ENCODE assay signal across 14 cellular contexts in the genomic region with DNA sequence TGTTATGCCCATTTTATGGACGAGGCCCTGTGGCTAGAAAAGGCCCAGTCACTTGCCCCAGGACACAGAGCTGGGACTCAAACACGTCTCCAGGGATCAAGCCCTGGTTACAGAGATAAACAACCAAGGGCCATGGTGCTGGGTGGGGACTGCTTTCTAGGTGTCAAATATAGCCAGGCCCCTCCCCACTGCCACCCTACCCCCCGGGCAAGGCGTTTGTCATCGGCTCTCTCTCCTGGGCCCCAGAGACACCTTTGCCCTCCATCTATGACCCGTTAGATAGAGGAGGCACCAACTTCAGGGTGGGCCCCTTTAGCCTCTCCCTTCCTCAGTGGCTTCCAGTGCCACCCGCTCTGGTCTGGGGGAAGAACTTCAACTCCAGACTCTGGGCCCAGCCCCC. TPM values are rescaled to one million over a fixed set of nuclear protein-coding genes. Genes with fewer than 3 reads are reported as not detected.
A peak's percentile ranks its signal among the peaks of the same experiment; 100 is the strongest.
DNase-seq lines count a peak whose midpoint lies in the region; ATAC-seq and TF ChIP-seq lines count a peak whose summit lies in the region.
"Had no signal": no experiment of that assay in that cellular context is flagged by ENCODE, and none has a peak within 500 bp of the region (broad histone marks: within the 10 kb centered on the region; RNA-seq: fewer than 3 reads in every experiment).

No MANE protein-coding gene starts in this region.

- intact Hi-C loops in heart left ventricle (cut with DNase I) (loop anchor here in 3 of 10 donors (2.0 to 10.0 kb wide), 3 partner anchors 42 to 101 kb away; a partner anchor contains a TSS), left cardiac atrium (cut with DNase I) (no loop called here), left ventricle myocardium inferior (cut with micrococcal nuclease) (no loop called here), gastrocnemius medialis (cut with DNase I; ENCODE audit: low total_unique reads) (no loop called here)

- H3K9me3 ChIP-seq in heart left ventricle (no peaks in the 10 kb centered on the region), left ventricle myocardium inferior (replicated peaks) (no peaks in the 10 kb centered on the region), gastrocnemius medialis (no peaks in the 10 kb centered on the region)
- H3K9me3 ChIP-seq: prostate gland had no signal

- DNase-seq in heart left ventricle (peak in 1 of 5 donors; percentile 56), left cardiac atrium (no peak), left ventricle myocardium inferior (no peak), gastrocnemius medialis (no peak), HuH-7.5 (ENCODE audit: low spot score) (no peak), amniotic stem cell (lab: John Stamatoyannopoulos, UW) (no peak), GM19240 (ENCODE audit: insufficient read length, low spot score) (no peak), inferior parietal cortex (ENCODE audit: extremely low spot score) (no peak)
- DNase-seq: activated CD4-positive, alpha-beta memory T cell treated with anti-CD3 and anti-CD28 coated beads for 36 hours; H9; kidney glomerular epithelial cell; NCI-H2029 treated with DMSO at 0.1 percent for 48 hours; NCI-H510A treated with DMSO at 0.1 percent for 48 hours had no signal

- TF ChIP-seq POLR2A in heart left ventricle (IDR thresholded peaks at IDR 0.05) (no peak), gastrocnemius medialis (IDR thresholded peaks at IDR 0.05) (no peak)

- TF ChIP-seq CTCF in heart left ventricle (IDR thresholded peaks at IDR 0.05) (no peak), left ventricle myocardium inferior (IDR thresholded peaks at IDR 0.05; ENCODE audit: borderline replicate concordance) (no peak), gastrocnemius medialis (IDR thresholded peaks at IDR 0.05 in 4 of 5, conservative IDR thresholded peaks at IDR 0.05 in 1 of 5) (no peak)

- H3K4me3 ChIP-seq in heart left ventricle (no peak overlapping the region), left ventricle myocardium inferior (no peak overlapping the region), gastrocnemius medialis (no peak overlapping the region)
- H3K4me3 ChIP-seq: prostate gland had no signal

- H3K4me1 ChIP-seq in heart left ventricle, result peaks cover 25 to 93% (median 78%) of the 10 kb centered on the region in 12 donors
- H3K4me1 ChIP-seq in left ventricle myocardium inferior, result peaks cover 82% of the 10 kb centered on the region
- peaks cover 39 to 46% of the 10 kb centered on the region in 2 donors for H3K4me1 ChIP-seq in gastrocnemius medialis

- H3K27ac ChIP-seq in heart left ventricle (peak overlapping the region; percentile 36 to 95 (median 80)), left ventricle myocardium inferior (replicated peaks) (peak overlapping the region; percentile 86), gastrocnemius medialis (peak overlapping the region; percentile 55 to 74 (median 66))

- H3K27me3 ChIP-seq in heart left ventricle, result no peaks in the 10 kb centered on the region
- H3K27me3 ChIP-seq in left ventricle myocardium inferior (ENCODE audit: low read depth), result no peaks in the 10 kb centered on the region
- H3K27me3 ChIP-seq in gastrocnemius medialis, result no peaks in the 10 kb centered on the region

- no peak for ATAC-seq in heart left ventricle
- ATAC-seq in left cardiac atrium, result no peak
- no peak for ATAC-seq in gastrocnemius medialis

- no peaks in the 10 kb centered on the region for H3K36me3 ChIP-seq in heart left ventricle
- no peaks in the 10 kb centered on the region for H3K36me3 ChIP-seq in left ventricle myocardium inferior
- H3K36me3 ChIP-seq in gastrocnemius medialis, result no peaks in the 10 kb centered on the region
- H3K36me3 ChIP-seq: prostate gland had no signal

- in situ Hi-C loops in gastrocnemius medialis (cut with MboI; ENCODE audit: low sequenced_read_pairs in 4 of 4), result no loop called here

- 56 to 69% (median 62%) methylated on average over 7 of the region's 7 CpGs for WGBS in heart left ventricle, 4 donors

RNA-seq across cellular contexts. Expression of a gene that starts 18.0 kb away (rescaled TPM):
- total RNA-seq in heart left ventricle (10 to 100 TPM; 19.1 to 69.1 (median 36.1) TPM), left cardiac atrium (10 to 100 TPM; 25.4 to 43.3 TPM), left ventricle myocardium inferior (26.5 TPM), gastrocnemius medialis (10 to 100 TPM; 19.8 to 51.9 (median 28.8) TPM)
- 1 to 10 TPM; 4.0 to 8.4 TPM for polyA plus RNA-seq in heart left ventricle
